15 cellular contexts compared by ENCODE assay signal in genomic region chr16:12188674-12189249, GRCh38.
DNase-seq lines count a peak whose midpoint lies in the region; ATAC-seq, FAIRE-seq and TF ChIP-seq lines count a peak whose summit lies in the region.
"Had no signal": no experiment of that assay in that cellular context is flagged by ENCODE, and none has a peak within 500 bp of the region (broad histone marks: within the 10 kb centered on the region; RNA-seq: fewer than 3 reads in every experiment).

No MANE protein-coding gene starts in this region.

- no peak overlapping the region for H2BK12ac ChIP-seq in trophoblast cell (ENCODE audit: low read length)

- H4K8ac ChIP-seq in trophoblast cell (ENCODE audit: low read depth, low read length): no peak overlapping the region

- H2AFZ ChIP-seq in HepG2 (ENCODE audit: low read length) (no peak overlapping the region), trophoblast cell (ENCODE audit: insufficient read depth, low read length, poor library complexity) (no peak overlapping the region)
- H2AFZ ChIP-seq: parathyroid adenoma had no signal

- no peak for TF ChIP-seq POLR2A in HepG2 (IDR thresholded peaks at IDR 0.05; ENCODE audit: insufficient read depth in 1 of 2, low read depth in 2 of 2, low read length in 2 of 2)
- no peak for TF ChIP-seq POLR2A in right lobe of liver (IDR thresholded peaks at IDR 0.05)

- peak; percentile 23 for FAIRE-seq in HepG2 (lab: Jason Lieb, UNC)
- no peak for FAIRE-seq in pancreas (lab: Jason Lieb, UNC)

- H3K27ac ChIP-seq in HepG2 (ENCODE audit: extremely low read length, insufficient read depth, low read length) (no peak overlapping the region), right lobe of liver (peak overlapping the region in 1 of 3 donors; percentile 74), substantia nigra (ENCODE audit: low read depth, low read length, poor library complexity, severe bottlenecking) (no peak overlapping the region), pancreas (no peak overlapping the region), trophoblast cell (ENCODE audit: low read depth, low read length) (no peak overlapping the region)
- H3K27ac ChIP-seq: parathyroid adenoma had no signal

- no peak overlapping the region for H3K4me2 ChIP-seq in HepG2 (ENCODE audit: low read depth, low read length)
- no peak overlapping the region for H3K4me2 ChIP-seq in trophoblast cell (ENCODE audit: low read length)

- H4K91ac ChIP-seq in trophoblast cell (ENCODE audit: low read depth, low read length): no peak overlapping the region

- H3K14ac ChIP-seq in trophoblast cell (ENCODE audit: low read length): no peak overlapping the region

- H3K36me3 ChIP-seq in HepG2 (replicated peaks in 1 of 2; ENCODE audit: control insufficient read depth in 1 of 2, insufficient read depth in 2 of 2, low read length in 2 of 2) (no peaks in the 10 kb centered on the region), right lobe of liver (no peaks in the 10 kb centered on the region), pancreas (no peaks in the 10 kb centered on the region), trophoblast cell (ENCODE audit: control insufficient read depth in 1 of 2, insufficient read depth in 2 of 2, low read length in 2 of 2) (no peaks in the 10 kb centered on the region)

- H3K79me2 ChIP-seq in HepG2 (ENCODE audit: insufficient read depth, low read length) (no peaks in the 10 kb centered on the region), trophoblast cell (ENCODE audit: control insufficient read depth, insufficient read depth, low read length, poor library complexity) (no peaks in the 10 kb centered on the region)

- CTCF ChIA-PET in HepG2 (lab: Yijun Ruan, JAX; ENCODE audit: low intra/inter-chr PET ratio, low total read pairs): no interaction called here

- TF ChIP-seq EP300 in HepG2 (IDR thresholded peaks at IDR 0.05; ENCODE audit: low read depth in 2 of 2, low read length in 2 of 2) (no peak), HepG2 (CRISPR knock-in tag; IDR thresholded peaks at IDR 0.05; ENCODE audit: borderline replicate concordance) (no peak)

- no TSS peak for BruUV-seq in HepG2 (replicated peaks; lab: Mats Ljungman, UMichigan)

- WGBS in HepG2 (ENCODE audit: low lambda C conversion rate): 81% methylated on average over 3 of the region's 3 CpGs
- 76% methylated on average over 3 of the region's 3 CpGs for WGBS in right lobe of liver (ENCODE audit: insufficient coverage, low coverage, low lambda C conversion rate, missing lambda C conversion rate)
- WGBS in pancreas, 2 donors: 50 to 56% methylated on average over 3 of the region's 3 CpGs
- no CpG with 5 or more reads among the region's 3 CpGs for whole genome bisulfite sequencing in trophoblast cell (ENCODE audit: extremely low coverage, insufficient coverage, insufficient read length)

- no peak overlapping the region for H3K4me3 ChIP-seq in HepG2 (replicated peaks in 1 of 3; ENCODE audit: insufficient read depth in 1 of 3, low read depth in 2 of 3, low read length in 3 of 3)
- H3K4me3 ChIP-seq in right lobe of liver: no peak overlapping the region
- no peak overlapping the region for H3K4me3 ChIP-seq in pancreas
- H3K4me3 ChIP-seq in trophoblast cell (ENCODE audit: low read depth, low read length): no peak overlapping the region

- no peak overlapping the region for H2BK5ac ChIP-seq in trophoblast cell (ENCODE audit: low read depth, low read length, poor library complexity)

- no peaks in the 10 kb centered on the region for H3K79me1 ChIP-seq in trophoblast cell (ENCODE audit: low read length)

- no peak for TF ChIP-seq RAD21 in HepG2 (CRISPR knock-in tag; IDR thresholded peaks at IDR 0.05)

- H2BK120ac ChIP-seq in trophoblast cell (ENCODE audit: insufficient read depth, low read length, poor library complexity): no peak overlapping the region

- no peaks in the 10 kb centered on the region for H3K27me3 ChIP-seq in HepG2 (ENCODE audit: control insufficient read depth in 1 of 2, insufficient read depth in 2 of 2, low read length in 2 of 2)
- no peaks in the 10 kb centered on the region for H3K27me3 ChIP-seq in right lobe of liver
- H3K27me3 ChIP-seq in pancreas: no peaks in the 10 kb centered on the region
- H3K27me3 ChIP-seq in trophoblast cell (ENCODE audit: insufficient read depth, low read length): no peaks in the 10 kb centered on the region

- DNase-seq in HepG2 (ENCODE audit: low spot score) (no peak), right lobe of liver (no peak), kidney tubule cell (ENCODE audit: low spot score) (peak; percentile 75), SKM-1 treated with dmso at 0.1 percent for 144 hours (lab: John Stamatoyannopoulos, UW; ENCODE audit: unreplicated experiment) (no peak), substantia nigra (lab: John Stamatoyannopoulos, UW) (no peak), pancreas (no peak), trophoblast cell (no peak)
- DNase-seq: activated naive CD8-positive, alpha-beta T cell treated with anti-CD3 and anti-CD28 coated beads for 36 hours; cerebellar nuclear complex; DMS79; NCI-H345; T-helper 17 cell had no signal

- TF ChIP-seq CTCF in HepG2 (CRISPR knock-in tag; IDR thresholded peaks at IDR 0.05) (no peak), right lobe of liver (IDR thresholded peaks at IDR 0.05) (no peak), pancreas (IDR thresholded peaks at IDR 0.05) (no peak)

- H3K18ac ChIP-seq in trophoblast cell (ENCODE audit: low read length): no peak overlapping the region

- H3K4ac ChIP-seq in trophoblast cell (ENCODE audit: low read depth, low read length): no peak overlapping the region

- H3K9me3 ChIP-seq in HepG2 (ENCODE audit: low read length) (no peaks in the 10 kb centered on the region), right lobe of liver (no peaks in the 10 kb centered on the region), pancreas (no peaks in the 10 kb centered on the region), trophoblast cell (ENCODE audit: insufficient read depth, low read depth, low read length) (no peaks in the 10 kb centered on the region)

- intact Hi-C loops in HepG2 (cut with micrococcal nuclease; ENCODE audit: unreplicated experiment) (no loop called here), right lobe of liver (cut with DNase I) (no loop called here), pancreas (cut with DNase I) (no loop called here)

- no peaks in the 10 kb centered on the region for H4K20me1 ChIP-seq in HepG2 (ENCODE audit: insufficient read depth, low read length)

- H3K9ac ChIP-seq in HepG2 (ENCODE audit: insufficient read depth, low read depth, low read length) (no peak overlapping the region), trophoblast cell (ENCODE audit: low read length) (no peak overlapping the region)
- H3K9ac ChIP-seq: parathyroid adenoma had no signal

- no peak overlapping the region for H3K23ac ChIP-seq in trophoblast cell (ENCODE audit: low read length)

- POLR2A ChIA-PET in HepG2 (lab: Yijun Ruan, JAX): interaction anchor here (0.7 to 1.3 kb wide), 6 partner anchors 11 to 93 kb away, joined by 3 to 16 read pairs (median 4); no protein-coding TSS in a partner anchor

- in situ Hi-C loops in HepG2 (cut with HindIII; ENCODE audit: extremely low pct_ligation_motif_present, low pct_unique_long_range_greater_than_20kb): no loop called here

- H3K4me1 ChIP-seq in HepG2 (ENCODE audit: insufficient read depth, low read length) (peaks cover 32% of the 10 kb centered on the region), right lobe of liver (peaks cover 0 to 35% (median 17%) of the 10 kb centered on the region in 4 donors), pancreas (peaks cover 0 to 17% (median 0%) of the 10 kb centered on the region in 3 donors), trophoblast cell (ENCODE audit: control insufficient read depth in 1 of 2, insufficient read depth in 2 of 2, low read length in 2 of 2) (peaks cover 3 to 4% of the 10 kb centered on the region in 2 experiments)

- no peak overlapping the region for H2AK5ac ChIP-seq in trophoblast cell (ENCODE audit: low read length)

- no peak overlapping the region for H4K12ac ChIP-seq in trophoblast cell (ENCODE audit: low read depth, low read length)

- ATAC-seq in HepG2: no peak
- no peak for ATAC-seq in right lobe of liver
- ATAC-seq in SK-N-SH treated with all-trans-retinoic acid at 6 μM for 48 hours: peak; percentile 94
- no peak for ATAC-seq in pancreas
- ATAC-seq: Panc1, T-helper 17 cell had no signal

TF ChIP-seq in HepG2, 621 proteins besides CTCF, POLR2A, EP300 and RAD21 (continues in another document):
- TF ChIP-seq ZNF788 (CRISPR knock-in tag; IDR thresholded peaks at IDR 0.05; ENCODE audit: borderline replicate concordance) (0 out of 2 replicates have a peak, but pooled peaks have one; percentile 15), CBFB (CRISPR knock-in tag; IDR thresholded peaks at IDR 0.05) (no peak), MAZ (IDR thresholded peaks at IDR 0.05; ENCODE audit: borderline replicate concordance, low read depth, low read length) (no peak), MAZ (CRISPR knock-in tag; IDR thresholded peaks at IDR 0.05; ENCODE audit: low read depth) (0 out of 2 replicates have a peak, but pooled peaks have one; percentile 3), SIX1 (CRISPR knock-in tag; IDR thresholded peaks at IDR 0.05; ENCODE audit: borderline replicate concordance) (no peak), REL (CRISPR knock-in tag; conservative IDR thresholded peaks at IDR 0.05) (no peak), ZC3H4 (CRISPR knock-in tag; IDR thresholded peaks at IDR 0.05; ENCODE audit: borderline replicate concordance) (no peak), HOXA5 (CRISPR knock-in tag; IDR thresholded peaks at IDR 0.05) (0 out of 2 replicates have a peak, but pooled peaks have one; percentile 15)

TF ChIP-seq in SK-N-SH treated with all-trans-retinoic acid at 6 μM for 48 hours, 23 proteins besides CTCF, POLR2A, EP300 and RAD21 (continues in another document):
- TF ChIP-seq TCF4 (CRISPR knock-in tag; IDR thresholded peaks at IDR 0.05; ENCODE audit: borderline replicate concordance): no peak
- TF ChIP-seq ISL1 (CRISPR knock-in tag; IDR thresholded peaks at IDR 0.05): no peak
- no peak for TF ChIP-seq BACH2 (CRISPR knock-in tag; IDR thresholded peaks at IDR 0.05; ENCODE audit: borderline replicate concordance)
- TF ChIP-seq POU6F1 (CRISPR knock-in tag; IDR thresholded peaks at IDR 0.05; ENCODE audit: borderline replicate concordance, low read depth): no peak
- TF ChIP-seq ZFP30 (CRISPR knock-in tag; IDR thresholded peaks at IDR 0.05): no peak
- no peak for TF ChIP-seq CSDC2 (CRISPR knock-in tag; IDR thresholded peaks at IDR 0.05)
